In the genomic region with DNA sequence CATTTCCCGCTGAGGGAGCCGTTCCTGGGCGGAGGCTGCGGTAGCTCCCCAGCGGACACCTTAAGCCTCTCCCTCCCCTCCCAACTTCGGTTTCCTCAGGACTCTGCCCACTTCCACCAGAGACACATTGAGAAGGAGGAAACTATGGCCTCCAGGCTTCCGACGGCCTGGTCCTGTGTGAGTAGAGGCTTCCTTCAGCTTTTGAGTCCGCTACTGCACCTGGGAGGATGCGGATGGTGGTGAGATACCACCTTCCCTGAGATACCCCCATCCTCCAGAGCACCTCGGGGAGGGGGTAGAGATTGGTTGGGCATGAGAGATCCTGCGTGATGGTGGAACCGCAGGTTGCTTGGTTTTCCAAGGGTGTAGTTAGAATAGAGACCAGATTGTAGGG, we compare ENCODE assay signal across 8 cellular contexts. TPM values are rescaled to one million over a fixed set of nuclear protein-coding genes. Genes with fewer than 3 reads are reported as not detected.
DNase-seq lines count a peak whose midpoint lies in the region; ATAC-seq and TF ChIP-seq lines count a peak whose summit lies in the region.

No MANE protein-coding gene starts in this region.

- 21% methylated on average over 13 of the region's 13 CpGs for WGBS in liver
- 16 to 20% methylated on average over 9 to 13 of the region's 13 CpGs for WGBS in upper lobe of left lung, 2 donors

- no peak for TF ChIP-seq RAD21 in liver (IDR thresholded peaks at IDR 0.05)

- H3K9me3 ChIP-seq in adipocyte (ENCODE audit: control insufficient read depth, low read length): peaks cover 81% of the 10 kb centered on the region
- H3K9me3 ChIP-seq in liver (ENCODE audit: control insufficient read depth in 4 of 4, low read length in 3 of 4): peaks cover 41 to 58% (median 44%) of the 10 kb centered on the region in 4 donors
- H3K9me3 ChIP-seq in upper lobe of left lung: peaks cover 84 to 100% (median 93%) of the 10 kb centered on the region in 4 donors

- ATAC-seq in Right ventricle myocardium superior (ENCODE audit: poor library complexity) (no peak), left cardiac atrium (no peak), upper lobe of left lung (ENCODE audit: low FRiP score in 2 of 2) (no peak)

- H3K9ac ChIP-seq in adipocyte (ENCODE audit: low read length): peak overlapping the region; percentile 97
- H3K9ac ChIP-seq in liver (ENCODE audit: low read depth in 1 of 2, low read length in 2 of 2): peak overlapping the region in 1 of 2 donors; percentile 93

- TF ChIP-seq POLR2A in upper lobe of left lung (IDR thresholded peaks at IDR 0.05): no peak

- H3K36me3 ChIP-seq in adipocyte (ENCODE audit: control insufficient read depth, insufficient read depth, low read length, severe bottlenecking) (peaks cover 47% of the 10 kb centered on the region), liver (ENCODE audit: control insufficient read depth in 4 of 4, insufficient read depth in 3 of 4, low read depth in 1 of 4, low read length in 3 of 4) (peaks cover 13 to 39% (median 34%) of the 10 kb centered on the region in 4 donors), upper lobe of left lung (peaks cover 19 to 42% (median 35%) of the 10 kb centered on the region in 4 donors)

- H3K27me3 ChIP-seq in adipocyte (replicated peaks; ENCODE audit: control insufficient read depth, insufficient read depth, low read length) (no peaks in the 10 kb centered on the region), liver (ENCODE audit: control insufficient read depth in 4 of 4, insufficient read depth in 4 of 4, low read length in 3 of 4) (no peaks in the 10 kb centered on the region), upper lobe of left lung (no peaks in the 10 kb centered on the region)

- no peak for TF ChIP-seq EP300 in upper lobe of left lung (IDR thresholded peaks at IDR 0.05)

- H3K4me1 ChIP-seq in adipocyte (ENCODE audit: control insufficient read depth, insufficient read depth, low read length) (peaks cover 4% of the 10 kb centered on the region), liver (ENCODE audit: control insufficient read depth in 4 of 4, insufficient read depth in 4 of 4, low read length in 3 of 4) (peaks cover 0 to 13% (median 4%) of the 10 kb centered on the region in 4 donors), upper lobe of left lung (peaks cover 0 to 11% (median 0%) of the 10 kb centered on the region in 4 donors)

- H3K4me3 ChIP-seq in adipocyte (ENCODE audit: low read length): peak overlapping the region; percentile 88
- peak overlapping the region; percentile 72 to 94 (median 91) for H3K4me3 ChIP-seq in liver (ENCODE audit: low read depth in 1 of 3, low read length in 3 of 3)
- peak overlapping the region; percentile 57 to 90 (median 68) for H3K4me3 ChIP-seq in upper lobe of left lung

- intact Hi-C loops in Right ventricle myocardium superior (cut with DNase I) (loop anchor here (5.0 kb wide), 1 partner anchor 123 kb away; a partner anchor contains a TSS), left cardiac atrium (cut with DNase I) (loop anchor here in 1 of 2 donors (2.0 kb wide), 1 partner anchor 95 kb away; a partner anchor contains a TSS)

- peak overlapping the region; percentile 99 to 100 for H3K27ac ChIP-seq in liver (ENCODE audit: low read depth in 1 of 2, low read length in 2 of 2)
- H3K27ac ChIP-seq in upper lobe of left lung: peak overlapping the region; percentile 94 to 100 (median 98)

- DNase-seq in Right ventricle myocardium superior (peak; percentile 73), left cardiac atrium (no peak), adipocyte (ENCODE audit: low read depth) (no peak), upper lobe of left lung (no peak), SHP77 treated with DMSO at 0.1 percent for 48 hours (lab: John Stamatoyannopoulos, UW) (no peak), OCI-M1 (lab: John Stamatoyannopoulos, UW) (no peak)
- no peak for DNase-seq in stimulated activated CD4-positive, alpha-beta T cell treated with anti-CD3 and anti-CD28 coated beads, Interleukin-4, amount 100 ng/mL, for 24 hours

- TF ChIP-seq CTCF in liver (IDR thresholded peaks at IDR 0.05; ENCODE audit: low read depth, low read length, missing input control) (no peak), upper lobe of left lung (IDR thresholded peaks at IDR 0.05) (no peak)

TF ChIP-seq in liver, 16 proteins besides CTCF, POLR2A, EP300 and RAD21:
- TF ChIP-seq HNF4G (IDR thresholded peaks at IDR 0.05): no peak
- no peak for TF ChIP-seq SP1 (IDR thresholded peaks at IDR 0.05)
- TF ChIP-seq YY1 (IDR thresholded peaks at IDR 0.05): no peak
- TF ChIP-seq, protein P1, sequence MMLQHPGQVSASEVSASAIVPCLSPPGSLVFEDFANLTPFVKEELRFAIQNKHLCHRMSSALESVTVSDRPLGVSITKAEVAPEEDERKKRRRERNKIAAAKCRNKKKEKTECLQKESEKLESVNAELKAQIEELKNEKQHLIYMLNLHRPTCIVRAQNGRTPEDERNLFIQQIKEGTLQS (IDR thresholded peaks at IDR 0.05): no peak
- TF ChIP-seq, protein P2, sequence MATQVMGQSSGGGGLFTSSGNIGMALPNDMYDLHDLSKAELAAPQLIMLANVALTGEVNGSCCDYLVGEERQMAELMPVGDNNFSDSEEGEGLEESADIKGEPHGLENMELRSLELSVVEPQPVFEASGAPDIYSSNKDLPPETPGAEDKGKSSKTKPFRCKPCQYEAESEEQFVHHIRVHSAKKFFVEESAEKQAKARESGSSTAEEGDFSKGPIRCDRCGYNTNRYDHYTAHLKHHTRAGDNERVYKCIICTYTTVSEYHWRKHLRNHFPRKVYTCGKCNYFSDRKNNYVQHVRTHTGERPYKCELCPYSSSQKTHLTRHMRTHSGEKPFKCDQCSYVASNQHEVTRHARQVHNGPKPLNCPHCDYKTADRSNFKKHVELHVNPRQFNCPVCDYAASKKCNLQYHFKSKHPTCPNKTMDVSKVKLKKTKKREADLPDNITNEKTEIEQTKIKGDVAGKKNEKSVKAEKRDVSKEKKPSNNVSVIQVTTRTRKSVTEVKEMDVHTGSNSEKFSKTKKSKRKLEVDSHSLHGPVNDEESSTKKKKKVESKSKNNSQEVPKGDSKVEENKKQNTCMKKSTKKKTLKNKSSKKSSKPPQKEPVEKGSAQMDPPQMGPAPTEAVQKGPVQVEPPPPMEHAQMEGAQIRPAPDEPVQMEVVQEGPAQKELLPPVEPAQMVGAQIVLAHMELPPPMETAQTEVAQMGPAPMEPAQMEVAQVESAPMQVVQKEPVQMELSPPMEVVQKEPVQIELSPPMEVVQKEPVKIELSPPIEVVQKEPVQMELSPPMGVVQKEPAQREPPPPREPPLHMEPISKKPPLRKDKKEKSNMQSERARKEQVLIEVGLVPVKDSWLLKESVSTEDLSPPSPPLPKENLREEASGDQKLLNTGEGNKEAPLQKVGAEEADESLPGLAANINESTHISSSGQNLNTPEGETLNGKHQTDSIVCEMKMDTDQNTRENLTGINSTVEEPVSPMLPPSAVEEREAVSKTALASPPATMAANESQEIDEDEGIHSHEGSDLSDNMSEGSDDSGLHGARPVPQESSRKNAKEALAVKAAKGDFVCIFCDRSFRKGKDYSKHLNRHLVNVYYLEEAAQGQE (IDR thresholded peaks at IDR 0.05): no peak
- no peak for TF ChIP-seq JUND (IDR thresholded peaks at IDR 0.05)
TF ChIP-seq in liver: peak in this region for 0.

RNA-seq across cellular contexts. Expression of a gene that starts 1.0 kb away (rescaled TPM):
- 17.4 TPM for total RNA-seq in Right ventricle myocardium superior
- total RNA-seq in left cardiac atrium: 10 to 100 TPM; 20.9 to 28.3 TPM
- total RNA-seq in liver: 10 to 100 TPM; 12.8 to 18.2 TPM
- polyA plus RNA-seq in liver: 10 to 100 TPM in 1 of 2 donors, 1 to 10 TPM in 1; 5.7 to 10.9 TPM
- total RNA-seq in upper lobe of left lung: 10 to 100 TPM; 19.0 to 63.9 (median 26.4) TPM

RNA-seq across cellular contexts. Expression of a gene that starts 33.2 kb away (rescaled TPM):
- total RNA-seq in Right ventricle myocardium superior: 6.5 TPM
- 1 to 10 TPM; 7.0 to 8.8 TPM for total RNA-seq in left cardiac atrium
- total RNA-seq in liver: 1 to 10 TPM; 5.4 to 6.8 TPM
- 1 to 10 TPM; 1.2 to 2.2 TPM for polyA plus RNA-seq in liver
- total RNA-seq in upper lobe of left lung: 10 to 100 TPM in 1 of 6 donors, 1 to 10 TPM in 5; 4.9 to 18.4 (median 7.1) TPM

RNA-seq across cellular contexts. Expression of a gene that starts 44.9 kb away (rescaled TPM):
- total RNA-seq in Right ventricle myocardium superior (24.9 TPM), left cardiac atrium (10 to 100 TPM; 20.2 to 21.8 TPM), liver (10 to 100 TPM; 14.9 to 25.2 TPM), upper lobe of left lung (10 to 100 TPM; 12.8 to 36.7 (median 20.8) TPM)
- 1 to 10 TPM; 2.5 to 7.7 TPM for polyA plus RNA-seq in liver
